1 cellular context compared by ENCODE assay signal in genomic region chr6:53651764-53652401, GRCh38.
TF ChIP-seq lines count a peak whose summit lies in the region.

No MANE protein-coding gene starts in this region.

TF ChIP-seq in HepG2, 621 proteins besides CTCF, POLR2A, EP300 and RAD21 (continued from another document and continues in another):
- TF ChIP-seq ZBTB43 (CRISPR knock-in tag; conservative IDR thresholded peaks at IDR 0.05), result peak; percentile 96
- TF ChIP-seq POLR2AphosphoS5 (IDR thresholded peaks at IDR 0.05; ENCODE audit: low read depth, low read length), result peak; percentile 80
- TF ChIP-seq MXI1 (IDR thresholded peaks at IDR 0.05; ENCODE audit: borderline replicate concordance, low read depth, low read length), result peak; percentile 88; the same call in 1 of the 3 replicates
- peak; percentile 73; the same call in 1 of the 2 replicates for TF ChIP-seq JUND (CRISPR knock-in tag; IDR thresholded peaks at IDR 0.05)
- TF ChIP-seq ISX (CRISPR knock-in tag; conservative IDR thresholded peaks at IDR 0.05), result peak; percentile 93
- peak; percentile 96 for TF ChIP-seq ZNF773 (CRISPR knock-in tag; IDR thresholded peaks at IDR 0.05; ENCODE audit: borderline replicate concordance)
- peak; percentile 90 for TF ChIP-seq ZBTB25 (CRISPR knock-in tag; IDR thresholded peaks at IDR 0.05)
- TF ChIP-seq ZNF280D (CRISPR knock-in tag; IDR thresholded peaks at IDR 0.05), result peak; percentile 97
- TF ChIP-seq ZMYM2 (CRISPR knock-in tag; IDR thresholded peaks at IDR 0.05), result peak; percentile 99
- TF ChIP-seq KAT7 (CRISPR knock-in tag; IDR thresholded peaks at IDR 0.05; ENCODE audit: borderline replicate concordance), result 0 out of 2 replicates have a peak, but pooled peaks have one; percentile 88
- no peak for TF ChIP-seq NFIC (IDR thresholded peaks at IDR 0.05; ENCODE audit: low read length)
- TF ChIP-seq TMF1 (CRISPR knock-in tag; IDR thresholded peaks at IDR 0.05; ENCODE audit: low read depth), result peak; percentile 99
- no peak for TF ChIP-seq NR2F2 (IDR thresholded peaks at IDR 0.05; ENCODE audit: borderline replicate concordance, low read depth)
- TF ChIP-seq SP5 (CRISPR knock-in tag; IDR thresholded peaks at IDR 0.05; ENCODE audit: borderline replicate concordance, low read depth), result peak; percentile 50; the same call in 1 of the 2 replicates
- peak; percentile 100 for TF ChIP-seq MEIS1 (CRISPR knock-in tag; IDR thresholded peaks at IDR 0.05; ENCODE audit: borderline replicate concordance)
- peak; percentile 89 for TF ChIP-seq ZNF790 (CRISPR knock-in tag; IDR thresholded peaks at IDR 0.05; ENCODE audit: borderline replicate concordance)
- peak; percentile 91; the same call in 1 of the 2 replicates for TF ChIP-seq ZBTB2 (CRISPR knock-in tag; IDR thresholded peaks at IDR 0.05; ENCODE audit: low read depth)
- peak; percentile 73; the same call in 1 of the 2 replicates for TF ChIP-seq ELK4 (CRISPR knock-in tag; IDR thresholded peaks at IDR 0.05; ENCODE audit: borderline replicate concordance)
- 0 out of 2 replicates have a peak, but pooled peaks have one; percentile 55 for TF ChIP-seq ZFP36L2 (CRISPR knock-in tag; IDR thresholded peaks at IDR 0.05)
- peak; percentile 95; the same call in 1 of the 2 replicates for TF ChIP-seq SNAPC5 (CRISPR knock-in tag; IDR thresholded peaks at IDR 0.05; ENCODE audit: borderline replicate concordance)
- TF ChIP-seq POGK (CRISPR knock-in tag; conservative IDR thresholded peaks at IDR 0.05), result peak; percentile 99
- TF ChIP-seq DMTF1 (CRISPR knock-in tag; IDR thresholded peaks at IDR 0.05), result peak; percentile 96
- TF ChIP-seq ZNF235 (CRISPR knock-in tag; IDR thresholded peaks at IDR 0.05; ENCODE audit: borderline replicate concordance), result peak; percentile 97
- peak; percentile 69; the same call in 1 of the 2 replicates for TF ChIP-seq ZNF577 (CRISPR knock-in tag; IDR thresholded peaks at IDR 0.05; ENCODE audit: borderline replicate concordance, low read depth)
- TF ChIP-seq BRCA1 (CRISPR knock-in tag; IDR thresholded peaks at IDR 0.05), result peak; percentile 99
- TF ChIP-seq KDM5B (CRISPR knock-in tag; IDR thresholded peaks at IDR 0.05; ENCODE audit: borderline replicate concordance), result peak; percentile 100
- TF ChIP-seq CAMTA2 (CRISPR knock-in tag; IDR thresholded peaks at IDR 0.05; ENCODE audit: borderline replicate concordance), result peak; percentile 99
- TF ChIP-seq U2AF2 (IDR thresholded peaks at IDR 0.05; ENCODE audit: low read depth, low read length), result no peak
- no peak for TF ChIP-seq SP1 (IDR thresholded peaks at IDR 0.05)
- peak; percentile 74 for TF ChIP-seq SP1 (CRISPR knock-in tag; IDR thresholded peaks at IDR 0.05)
- peak; percentile 80 for TF ChIP-seq MIER3 (CRISPR knock-in tag; IDR thresholded peaks at IDR 0.05; ENCODE audit: borderline replicate concordance)
- TF ChIP-seq NAIF1 (CRISPR knock-in tag; IDR thresholded peaks at IDR 0.05; ENCODE audit: borderline replicate concordance), result peak; percentile 98
- TF ChIP-seq MTERF4 (CRISPR knock-in tag; IDR thresholded peaks at IDR 0.05), result peak; percentile 99
- peak; percentile 76 for TF ChIP-seq CREB1 (IDR thresholded peaks at IDR 0.05)
- TF ChIP-seq CREB1 (CRISPR knock-in tag; IDR thresholded peaks at IDR 0.05), result no peak
- peak; percentile 97 for TF ChIP-seq ARID4A (CRISPR knock-in tag; IDR thresholded peaks at IDR 0.05; ENCODE audit: borderline replicate concordance)
- TF ChIP-seq ZNF367 (CRISPR knock-in tag; IDR thresholded peaks at IDR 0.05; ENCODE audit: borderline replicate concordance), result peak; percentile 98
- peak; percentile 99 for TF ChIP-seq EEA1 (CRISPR knock-in tag; IDR thresholded peaks at IDR 0.05; ENCODE audit: borderline replicate concordance)
- TF ChIP-seq FOXK1 (CRISPR knock-in tag; IDR thresholded peaks at IDR 0.05; ENCODE audit: borderline replicate concordance, low read depth), result peak; percentile 67
- no peak for TF ChIP-seq ATF6 (CRISPR knock-in tag; conservative IDR thresholded peaks at IDR 0.05)
